10 cellular contexts compared by ENCODE assay signal in genomic region chr16:48444574-48444973, GRCh38. TPM values are rescaled to one million over a fixed set of nuclear protein-coding genes. Genes with fewer than 3 reads are reported as not detected.
DNase-seq lines count a peak whose midpoint lies in the region; ATAC-seq, FAIRE-seq and TF ChIP-seq lines count a peak whose summit lies in the region.
"Had no signal": no experiment of that assay in that cellular context is flagged by ENCODE, and none has a peak within 500 bp of the region (broad histone marks: within the 10 kb centered on the region; RNA-seq: fewer than 3 reads in every experiment).

No MANE protein-coding gene starts in this region.

- H3K27me3 ChIP-seq in endothelial cell of umbilical vein (ENCODE audit: control insufficient read depth in 2 of 2, insufficient read depth in 2 of 2, low read length in 2 of 2) (no peaks in the 10 kb centered on the region), mesenchymal stem cell (ENCODE audit: control insufficient read depth in 1 of 2, insufficient read depth in 1 of 2, low read length in 2 of 2) (no peaks in the 10 kb centered on the region)
- H3K27me3 ChIP-seq: BE2C had no signal

- H3K36me3 Mint-ChIP-seq in activated T-helper 17 cell treated with anti-CD3 and anti-CD28 coated beads, Interleukin-2, amount 50 U/mL, for 72 hours (ENCODE audit: low read depth) = no peaks in the 10 kb centered on the region

- H3K4me2 ChIP-seq in endothelial cell of umbilical vein (ENCODE audit: insufficient read depth, low read length) (peak overlapping the region; percentile 21), mesenchymal stem cell (ENCODE audit: low read length, poor library complexity, severe bottlenecking) (no peak overlapping the region)

- BruUV-seq in endothelial cell of umbilical vein (replicated peaks; lab: Mats Ljungman, UMichigan) = TSS peak; percentile 43

- TF ChIP-seq CTCF in endothelial cell of umbilical vein (IDR thresholded peaks at IDR 0.05; ENCODE audit: extremely low read depth in 1 of 2, insufficient read depth in 1 of 2, low read depth in 1 of 2, low read length in 2 of 2) (no peak), GM13976 (IDR thresholded peaks at IDR 0.05; ENCODE audit: borderline replicate concordance, control extremely low read depth, extremely low read depth, insufficient read depth, missing control alignments) (no peak)

- no peak for ATAC-seq in activated T-helper 17 cell treated with anti-CD3 and anti-CD28 coated beads, Interleukin-2, amount 50 U/mL, for 72 hours (replicated peaks)

- H3K18ac ChIP-seq in mesenchymal stem cell (ENCODE audit: low read depth in 1 of 2, low read length in 2 of 2) = peak overlapping the region; percentile 71 to 75

- no peaks in the 10 kb centered on the region for H3K9me3 Mint-ChIP-seq in activated T-helper 17 cell treated with anti-CD3 and anti-CD28 coated beads, Interleukin-2, amount 50 U/mL, for 72 hours

- TF ChIP-seq POLR2A in endothelial cell of umbilical vein (IDR thresholded peaks at IDR 0.05; ENCODE audit: low read depth, low read length) = no peak

- H3K27me3 Mint-ChIP-seq in activated T-helper 17 cell treated with anti-CD3 and anti-CD28 coated beads, Interleukin-2, amount 50 U/mL, for 72 hours = no peaks in the 10 kb centered on the region

- H3K9me3 ChIP-seq in endothelial cell of umbilical vein (replicated peaks; ENCODE audit: control insufficient read depth, insufficient read depth, low read length) (no peaks in the 10 kb centered on the region), mesenchymal stem cell (ENCODE audit: control insufficient read depth, low read length) (no peaks in the 10 kb centered on the region)
- H3K9me3 ChIP-seq: BE2C had no signal

- H4K91ac ChIP-seq in mesenchymal stem cell (ENCODE audit: low read length) = peak overlapping the region; percentile 14

- H3K9ac ChIP-seq in endothelial cell of umbilical vein (replicated peaks; ENCODE audit: extremely low read depth, insufficient read depth, low read length) = no peak overlapping the region
- peak overlapping the region; percentile 80 for H3K9ac ChIP-seq in mesenchymal stem cell (ENCODE audit: low read length)

- in situ Hi-C loops in ACHN (cut with HindIII; ENCODE audit: low pct_ligation_motif_present, low pct_unique_long_range_greater_than_20kb, low sequenced_read_pairs) (no loop called here), GM13976 (cut with MboI; ENCODE audit: low sequenced_read_pairs, unreplicated experiment) (no loop called here)

- H4K20me1 ChIP-seq in endothelial cell of umbilical vein (replicated peaks; ENCODE audit: control insufficient read depth, extremely low read depth, insufficient read depth, low read length) = no peaks in the 10 kb centered on the region

- peak; percentile 84 for FAIRE-seq in endothelial cell of umbilical vein (lab: Jason Lieb, UNC)

- H3K79me2 ChIP-seq in endothelial cell of umbilical vein (ENCODE audit: control insufficient read depth, insufficient read depth, low read length) = no peaks in the 10 kb centered on the region

- no peaks in the 10 kb centered on the region for H3K9me1 ChIP-seq in endothelial cell of umbilical vein (replicated peaks; ENCODE audit: control insufficient read depth, extremely low read depth, insufficient read depth, low read length)

- no peak overlapping the region for H3K23ac ChIP-seq in mesenchymal stem cell (ENCODE audit: low read length in 2 of 2)

- WGBS in mesenchymal stem cell = 36% methylated on average over 6 of the region's 6 CpGs

- H3K36me3 ChIP-seq in endothelial cell of umbilical vein (ENCODE audit: control insufficient read depth in 2 of 2, extremely low read depth in 1 of 2, insufficient read depth in 2 of 2, low read length in 2 of 2) (no peaks in the 10 kb centered on the region), mesenchymal stem cell (ENCODE audit: control insufficient read depth in 1 of 2, insufficient read depth in 2 of 2, low read depth in 1 of 2, low read length in 2 of 2) (no peaks in the 10 kb centered on the region)
- H3K36me3 ChIP-seq: BE2C had no signal

- POLR2A ChIA-PET in endothelial cell of umbilical vein (lab: Charles Lee) = no interaction called here

- no peak overlapping the region for H4K8ac ChIP-seq in mesenchymal stem cell (ENCODE audit: low read length)

- dilution Hi-C loops in endothelial cell of umbilical vein (cut with MboI; ENCODE audit: extremely low pct_ligation_motif_present, low sequenced_read_pairs) = no loop called here

- H2BK15ac ChIP-seq in mesenchymal stem cell (ENCODE audit: low read depth, poor library complexity, severe bottlenecking) = no peak overlapping the region

- H2AK5ac ChIP-seq in mesenchymal stem cell (ENCODE audit: low read length, severe bottlenecking) = no peak overlapping the region

- H3K27ac ChIP-seq in endothelial cell of umbilical vein (ENCODE audit: insufficient read depth, low read depth, low read length) (peak overlapping the region; percentile 53), mesenchymal stem cell (ENCODE audit: low read length, poor library complexity, severe bottlenecking) (peak overlapping the region; percentile 9)

- H3K4me3 ChIP-seq in endothelial cell of umbilical vein (replicated peaks in 1 of 3; ENCODE audit: insufficient read depth in 1 of 3, low read depth in 1 of 3, low read length in 3 of 3) (no peak overlapping the region), mesenchymal stem cell (ENCODE audit: insufficient read depth in 1 of 2, low read depth in 1 of 2, low read length in 2 of 2) (no peak overlapping the region)

- CTCF ChIA-PET in endothelial cell of umbilical vein (lab: Charles Lee) = interaction anchor here (1.9 kb wide), 1 partner anchor 178 kb away, joined by 5 read pairs; no protein-coding TSS in a partner anchor

- H2BK12ac ChIP-seq in mesenchymal stem cell (ENCODE audit: low read length in 2 of 2) = no peak overlapping the region

- intact Hi-C loops in endothelial cell of umbilical vein (cut with micrococcal nuclease) = loop anchor here (2.0 kb wide), 1 partner anchor 60 kb away; the partner anchor contains the start of gene SIAH1

- no peak overlapping the region for H2BK5ac ChIP-seq in mesenchymal stem cell (ENCODE audit: low read depth, low read length, poor library complexity, severe bottlenecking)

- no peaks in the 10 kb centered on the region for H3K79me1 ChIP-seq in mesenchymal stem cell (replicated peaks; ENCODE audit: low read length, poor library complexity, severe bottlenecking)

- H2AFZ ChIP-seq in endothelial cell of umbilical vein (ENCODE audit: low read depth, low read length) (peak overlapping the region; percentile 90), mesenchymal stem cell (ENCODE audit: low read depth, low read length) (no peak overlapping the region)

- H3K4me3 Mint-ChIP-seq in activated T-helper 17 cell treated with anti-CD3 and anti-CD28 coated beads, Interleukin-2, amount 50 U/mL, for 72 hours = no peak overlapping the region

- H3K4ac ChIP-seq in mesenchymal stem cell (ENCODE audit: low read depth in 1 of 2, low read length in 2 of 2) = peak overlapping the region in 1 of 2 experiments; percentile 13

- H3K4me1 ChIP-seq in endothelial cell of umbilical vein (ENCODE audit: control insufficient read depth, extremely low read depth, insufficient read depth, low read length) (peaks cover 9% of the 10 kb centered on the region), mesenchymal stem cell (ENCODE audit: control insufficient read depth, insufficient read depth, low read depth, low read length) (peaks cover 10% of the 10 kb centered on the region)
- H3K4me1 ChIP-seq: BE2C had no signal

- H2BK120ac ChIP-seq in mesenchymal stem cell (ENCODE audit: low read depth, low read length) = peak overlapping the region; percentile 35

- H3K27ac Mint-ChIP-seq in activated T-helper 17 cell treated with anti-CD3 and anti-CD28 coated beads, Interleukin-2, amount 50 U/mL, for 72 hours = no peak overlapping the region

- peak; percentile 66 for DNase-seq in ACHN
- DNase-seq in M059J (ENCODE audit: low read depth) = peak; percentile 95
- DNase-seq in endothelial cell of umbilical vein (ENCODE audit: low read depth, low spot score) = peak; percentile 30
- DNase-seq in mesenchymal stem cell = peak; percentile 92
- DNase-seq in GM13976 (ENCODE audit: low spot score) = no peak
- no peak for DNase-seq in NCI-H69 (lab: John Stamatoyannopoulos, UW)
- no peak for DNase-seq in activated CD4-positive, alpha-beta T cell treated with anti-CD3 and anti-CD28 coated beads for 48 hours
- DNase-seq: activated naive CD4-positive, alpha-beta T cell treated with Interleukin-2 at 50 U/mL for 16 hours; BE2C had no signal

- H3K4me1 Mint-ChIP-seq in activated T-helper 17 cell treated with anti-CD3 and anti-CD28 coated beads, Interleukin-2, amount 50 U/mL, for 72 hours = no peaks in the 10 kb centered on the region

- H3K14ac ChIP-seq in mesenchymal stem cell (ENCODE audit: low read length in 2 of 2) = no peak overlapping the region

TF ChIP-seq in endothelial cell of umbilical vein, 7 proteins besides CTCF, POLR2A, EP300 and RAD21:
- TF ChIP-seq FOS (IDR thresholded peaks at IDR 0.05; ENCODE audit: borderline replicate concordance, insufficient read depth, low read length) (no peak), JUN (IDR thresholded peaks at IDR 0.05; ENCODE audit: borderline replicate concordance, insufficient read depth, insufficient read length, low read depth) (peak; percentile 55)

RNA-seq across cellular contexts. Expression of gene SIAH1, which starts 59.4 kb away (rescaled TPM):
- 27.0 and 28.8 TPM in 2 replicates for total RNA-seq in M059J (2014; rRNA removed; shearing (Covaris generic))
- total RNA-seq in endothelial cell of umbilical vein = 19.9 and 21.3 TPM in 2 replicates
- polyA plus RNA-seq in endothelial cell of umbilical vein = 12.1 and 14.4 TPM in 2 replicates
- 15.2 and 16.2 TPM in 2 replicates for polyA plus RNA-seq in endothelial cell of umbilical vein (2011; cell fraction: cytosol; rRNA removed)
- 25.9 and 27.0 TPM in 2 replicates for polyA plus RNA-seq in endothelial cell of umbilical vein (2011; cell fraction: nucleus; rRNA removed)
- polyA plus RNA-seq in endothelial cell of umbilical vein (2012) = 15.4 and 17.7 TPM in 2 replicates
- polyA minus RNA-seq in endothelial cell of umbilical vein = 28.6 TPM in 2 replicates
- 15.7 TPM for polyA minus RNA-seq in endothelial cell of umbilical vein (2011; cell fraction: cytosol; rRNA and poly(A)+ RNA removed)
- polyA minus RNA-seq in endothelial cell of umbilical vein (2011; cell fraction: nucleus; rRNA and poly(A)+ RNA removed) = 34.4 and 41.8 TPM in 2 replicates
- 12.5 TPM for polyA plus RNA-seq in mesenchymal stem cell (2013, experiment 1 of 2)
- polyA plus RNA-seq in mesenchymal stem cell (2013, experiment 2 of 2) = 14.0 TPM
- 10 to 100 TPM; 15.0 to 16.5 TPM for total RNA-seq in activated T-helper 17 cell treated with anti-CD3 and anti-CD28 coated beads, Interleukin-2, amount 50 U/mL, for 72 hours

Comparison
In these comparisons a context has a peak if more than half of its experiments do, and no peak if none do; other contexts are left out.
1. DNase-seq: peak in ACHN (single experiment), M059J (single experiment), endothelial cell of umbilical vein (single experiment) and mesenchymal stem cell (single experiment); none in GM13976 (single experiment), NCI-H69 (single experiment) and activated CD4-positive, alpha-beta T cell treated with anti-CD3 and anti-CD28 coated beads for 48 hours (single experiment).